Comparison of ENCODE assay signal across 9 cellular contexts in the genomic region with DNA sequence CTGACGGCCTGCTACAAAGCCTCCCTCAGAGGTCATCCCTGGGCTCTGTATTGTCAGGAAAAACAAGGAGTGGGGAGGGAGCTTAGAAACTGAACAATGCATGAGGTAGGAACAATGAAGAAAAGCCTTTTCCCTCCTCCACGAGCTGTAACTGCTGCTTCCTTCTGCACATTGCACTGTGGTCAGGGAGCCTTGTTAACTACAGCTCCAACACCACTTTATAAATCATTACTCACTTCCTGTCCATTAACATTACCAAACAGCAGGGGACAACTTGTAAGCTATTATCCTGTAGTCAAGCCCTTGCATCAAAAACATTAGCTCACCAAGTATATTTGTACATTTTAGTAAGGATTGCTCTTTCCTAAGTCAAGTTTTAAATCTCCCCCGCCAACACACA.
DNase-seq lines count a peak whose midpoint lies in the region; ATAC-seq, FAIRE-seq and TF ChIP-seq lines count a peak whose summit lies in the region.
"Had no signal": no experiment of that assay in that cellular context is flagged by ENCODE, and none has a peak within 500 bp of the region (broad histone marks: within the 10 kb centered on the region; RNA-seq: fewer than 3 reads in every experiment).

No MANE protein-coding gene starts in this region.

- H3K9me3 Mint-ChIP-seq in astrocyte (ENCODE audit: unreplicated experiment), result no peaks in the 10 kb centered on the region
- no peaks in the 10 kb centered on the region for H3K9me3 Mint-ChIP-seq in naive thymus-derived CD4-positive, alpha-beta T cell
- H3K9me3 Mint-ChIP-seq: activated B cell treated with CpG ODN at 0.5 μM for 24 hours had no signal

- H3K36me3 Mint-ChIP-seq in astrocyte (ENCODE audit: low read depth, unreplicated experiment), result no peaks in the 10 kb centered on the region
- H3K36me3 Mint-ChIP-seq in naive thymus-derived CD4-positive, alpha-beta T cell, result no peaks in the 10 kb centered on the region

- 70% methylated on average over 3 of the region's 3 CpGs for WGBS in thyroid gland, 2 donors

- H3K27ac ChIP-seq in astrocyte (ENCODE audit: low read depth, low read length), result no peak overlapping the region
- H3K27ac ChIP-seq in naive thymus-derived CD4-positive, alpha-beta T cell (ENCODE audit: low read depth, low read length), result no peak overlapping the region
- no peak overlapping the region for H3K27ac ChIP-seq in thyroid gland

- DNase-seq in GM03348 (ENCODE audit: low spot score) (peak; percentile 66), NCI-H2029 treated with DMSO at 0.1 percent for 48 hours (lab: John Stamatoyannopoulos, UW) (peak; percentile 34), astrocyte (ENCODE audit: low read depth) (peak; percentile 91), thyroid gland (no peak)
- no peak for DNase-seq in naive thymus-derived CD4-positive, alpha-beta T cell
- no peak for DNase-seq in stimulated activated naive CD8-positive, alpha-beta T cell treated with anti-CD3 and anti-CD28 coated beads, Interleukin-15, Interleukin-2, amounts not matched to agents 100 U/mL and 50 U/mL, for 24 hours
- DNase-seq: activated B cell treated with CpG ODN at 0.5 μM for 24 hours had no signal

- peak overlapping the region; percentile 62 for H3K4me2 ChIP-seq in astrocyte (ENCODE audit: low read length)

- no peak overlapping the region for H3K4me3 Mint-ChIP-seq in astrocyte (ENCODE audit: unreplicated experiment)
- H3K4me3 Mint-ChIP-seq in naive thymus-derived CD4-positive, alpha-beta T cell, result no peak overlapping the region
- H3K4me3 Mint-ChIP-seq: activated B cell treated with CpG ODN at 0.5 μM for 24 hours had no signal

- H4K20me1 ChIP-seq in astrocyte (ENCODE audit: insufficient read depth, low read length), result no peaks in the 10 kb centered on the region

- TF ChIP-seq POLR2A in thyroid gland (IDR thresholded peaks at IDR 0.05), result no peak

- ATAC-seq in naive thymus-derived CD4-positive, alpha-beta T cell, result peak; percentile 88
- no peak for ATAC-seq in stimulated activated naive CD8-positive, alpha-beta T cell treated with anti-CD3 and anti-CD28 coated beads, Interleukin-15, Interleukin-2, amounts not matched to agents 100 U/mL and 50 U/mL, for 24 hours
- ATAC-seq in GM18909 (IDR thresholded peaks at IDR 0.05; ENCODE audit: poor library complexity, unreplicated experiment), result no peak
- ATAC-seq in GM18867 (IDR thresholded peaks at IDR 0.05; ENCODE audit: unreplicated experiment), result no peak

- no peaks in the 10 kb centered on the region for H3K27me3 ChIP-seq in astrocyte (ENCODE audit: insufficient read depth, low read length)
- H3K27me3 ChIP-seq in naive thymus-derived CD4-positive, alpha-beta T cell (ENCODE audit: control insufficient read depth in 2 of 2, insufficient read depth in 2 of 2, low read length in 2 of 2), result no peaks in the 10 kb centered on the region
- no peaks in the 10 kb centered on the region for H3K27me3 ChIP-seq in thyroid gland

- peak overlapping the region; percentile 60 for H3K27ac Mint-ChIP-seq in astrocyte (ENCODE audit: unreplicated experiment)
- H3K27ac Mint-ChIP-seq in naive thymus-derived CD4-positive, alpha-beta T cell, result no peak overlapping the region
- H3K27ac Mint-ChIP-seq: activated B cell treated with CpG ODN at 0.5 μM for 24 hours had no signal

- no peak for TF ChIP-seq CTCF in astrocyte (IDR thresholded peaks at IDR 0.05; ENCODE audit: insufficient read depth, low read depth, low read length)
- TF ChIP-seq CTCF in thyroid gland (IDR thresholded peaks at IDR 0.05), result no peak

- H3K36me3 ChIP-seq in astrocyte (ENCODE audit: insufficient read depth, low read length) (no peaks in the 10 kb centered on the region), thyroid gland (no peaks in the 10 kb centered on the region)
- H3K36me3 ChIP-seq in naive thymus-derived CD4-positive, alpha-beta T cell (ENCODE audit: control insufficient read depth in 2 of 3, insufficient read depth in 3 of 3, low read length in 3 of 3), result no peaks in the 10 kb centered on the region

- H3K9me3 ChIP-seq in astrocyte (ENCODE audit: insufficient read depth, low read depth, low read length), result no peaks in the 10 kb centered on the region
- no peaks in the 10 kb centered on the region for H3K9me3 ChIP-seq in naive thymus-derived CD4-positive, alpha-beta T cell (ENCODE audit: control insufficient read depth in 2 of 3, low read length in 3 of 3)
- no peaks in the 10 kb centered on the region for H3K9me3 ChIP-seq in thyroid gland

- intact Hi-C loops in naive thymus-derived CD4-positive, alpha-beta T cell (cut with micrococcal nuclease), result no loop called here
- intact Hi-C loops in thyroid gland (cut with DNase I), result no loop called here

- POLR2A ChIA-PET in naive thymus-derived CD4-positive, alpha-beta T cell (lab: Charles Lee), result no interaction called here

- H2AFZ ChIP-seq in astrocyte (ENCODE audit: low read depth, low read length), result peak overlapping the region; percentile 48

- H3K79me2 ChIP-seq in astrocyte (ENCODE audit: insufficient read depth, low read length), result no peaks in the 10 kb centered on the region

- H3K4me1 ChIP-seq in astrocyte (ENCODE audit: insufficient read depth, low read length) (peaks cover 20% of the 10 kb centered on the region), thyroid gland (no peaks in the 10 kb centered on the region)
- H3K4me1 ChIP-seq in naive thymus-derived CD4-positive, alpha-beta T cell (ENCODE audit: control insufficient read depth in 2 of 2, insufficient read depth in 2 of 2, low read length in 2 of 2), result no peaks in the 10 kb centered on the region

- peaks cover 25% of the 10 kb centered on the region for H3K4me1 Mint-ChIP-seq in astrocyte (ENCODE audit: low read depth, unreplicated experiment)
- H3K4me1 Mint-ChIP-seq in naive thymus-derived CD4-positive, alpha-beta T cell, result no peaks in the 10 kb centered on the region
- H3K4me1 Mint-ChIP-seq: activated B cell treated with CpG ODN at 0.5 μM for 24 hours had no signal

- H3K4me3 ChIP-seq in astrocyte (ENCODE audit: insufficient read depth, low read depth, low read length) (no peak overlapping the region), thyroid gland (replicated peaks in 1 of 3) (no peak overlapping the region)
- H3K4me3 ChIP-seq in naive thymus-derived CD4-positive, alpha-beta T cell (ENCODE audit: low read length), result no peak overlapping the region

- CTCF ChIA-PET in naive thymus-derived CD4-positive, alpha-beta T cell (lab: Charles Lee), result no interaction called here

- no peak overlapping the region for H3K9ac ChIP-seq in astrocyte (ENCODE audit: low read length)

- peak; percentile 64 for FAIRE-seq in astrocyte (lab: Jason Lieb, UNC)

- no peaks in the 10 kb centered on the region for H3K27me3 Mint-ChIP-seq in astrocyte (ENCODE audit: low read depth, unreplicated experiment)
- H3K27me3 Mint-ChIP-seq in naive thymus-derived CD4-positive, alpha-beta T cell, result peaks cover 31 to 55% (median 34%) of the 10 kb centered on the region in 5 donors

Comparison
In these comparisons a context has a peak if more than half of its experiments do, and no peak if none do; other contexts are left out.
1. DNase-seq: peak in GM03348 (single experiment), NCI-H2029 treated with DMSO at 0.1 percent for 48 hours (single experiment) and astrocyte (single experiment); none in naive thymus-derived CD4-positive, alpha-beta T cell (0 of 9), stimulated activated naive CD8-positive, alpha-beta T cell treated with anti-CD3 and anti-CD28 coated beads, Interleukin-15, Interleukin-2, amounts not matched to agents 100 U/mL and 50 U/mL, for 24 hours (single experiment) and thyroid gland (0 of 2).